In genomic region chr20:50218987-50219435, GRCh38 we compare ENCODE assay signal across 1 cellular context.
A peak's percentile ranks its signal among the peaks of the same experiment; 100 is the strongest.
TF ChIP-seq lines count a peak whose summit lies in the region.

No MANE protein-coding gene starts in this region.

TF ChIP-seq in HepG2, 621 proteins besides CTCF, POLR2A, EP300 and RAD21 (continues in another document):
- TF ChIP-seq ZNF563 (CRISPR knock-in tag; IDR thresholded peaks at IDR 0.05) (no peak), SMARCC2 (IDR thresholded peaks at IDR 0.05) (no peak), ZMAT5 (CRISPR knock-in tag; IDR thresholded peaks at IDR 0.05; ENCODE audit: borderline replicate concordance, low read depth) (no peak), ZNF687 (CRISPR knock-in tag; IDR thresholded peaks at IDR 0.05) (peak; percentile 60), HOXA3 (CRISPR knock-in tag; IDR thresholded peaks at IDR 0.05) (0 out of 2 replicates have a peak, but pooled peaks have one; percentile 25), ZBTB3 (CRISPR knock-in tag; IDR thresholded peaks at IDR 0.05; ENCODE audit: borderline replicate concordance, low read depth) (no peak), SOX6 (IDR thresholded peaks at IDR 0.05) (no peak), SOX6 (CRISPR knock-in tag; IDR thresholded peaks at IDR 0.05) (peak; percentile 53), ZFP91 (CRISPR knock-in tag; IDR thresholded peaks at IDR 0.05; ENCODE audit: borderline replicate concordance) (peak; percentile 48; the same call in 1 of the 2 replicates), RXRA (CRISPR knock-in tag; IDR thresholded peaks at IDR 0.05) (0 out of 2 replicates have a peak, but pooled peaks have one; percentile 13), CEBPB (IDR thresholded peaks at IDR 0.05; ENCODE audit: borderline replicate concordance, low read depth, low read length) (peak; percentile 36; the same call in 1 of the 2 replicates), DRAP1 (CRISPR knock-in tag; IDR thresholded peaks at IDR 0.05) (peak; percentile 30; the same call in 1 of the 2 replicates), CREB3 (CRISPR knock-in tag; IDR thresholded peaks at IDR 0.05) (no peak), NFE2L2 (IDR thresholded peaks at IDR 0.05; ENCODE audit: low read length) (no peak), ZNF205 (CRISPR knock-in tag; IDR thresholded peaks at IDR 0.05) (0 out of 2 replicates have a peak, but pooled peaks have one; percentile 4), POLR2AphosphoS5 (IDR thresholded peaks at IDR 0.05; ENCODE audit: low read depth, low read length) (no peak), TEAD3 (CRISPR knock-in tag; optimal IDR thresholded peaks at IDR 0.05; ENCODE audit: borderline replicate concordance) (peak; percentile 65), GPBP1L1 (CRISPR knock-in tag; IDR thresholded peaks at IDR 0.05) (no peak), ZNF770 (CRISPR knock-in tag; IDR thresholded peaks at IDR 0.05) (peak; percentile 21; the same call in 1 of the 2 replicates), ZSCAN25 (CRISPR knock-in tag; IDR thresholded peaks at IDR 0.05) (peak; percentile 45; the same call in 1 of the 2 replicates), RNF2 (conservative IDR thresholded peaks at IDR 0.05; ENCODE audit: low read depth) (no peak), RFXANK (CRISPR knock-in tag; IDR thresholded peaks at IDR 0.05) (0 out of 2 replicates have a peak, but pooled peaks have one; percentile 24), ZNF121 (CRISPR knock-in tag; IDR thresholded peaks at IDR 0.05) (peak; percentile 58; the same call in 1 of the 2 replicates), ZNF574 (CRISPR knock-in tag; IDR thresholded peaks at IDR 0.05) (peak; percentile 40; the same call in 1 of the 2 replicates), ZNF274 (CRISPR knock-in tag; IDR thresholded peaks at IDR 0.05) (peak; percentile 35; the same call in 1 of the 2 replicates), ZNF768 (CRISPR knock-in tag; IDR thresholded peaks at IDR 0.05) (peak; percentile 50; the same call in 1 of the 2 replicates), HIC2 (CRISPR knock-in tag; IDR thresholded peaks at IDR 0.05; ENCODE audit: low read depth) (no peak), PHF8 (CRISPR knock-in tag; IDR thresholded peaks at IDR 0.05) (0 out of 2 replicates have a peak, but pooled peaks have one; percentile 12), ZNF556 (CRISPR knock-in tag; IDR thresholded peaks at IDR 0.05; ENCODE audit: borderline replicate concordance) (no peak), CEBPZ (IDR thresholded peaks at IDR 0.05; ENCODE audit: low read length) (no peak), ETV6 (CRISPR knock-in tag; conservative IDR thresholded peaks at IDR 0.05) (no peak), AHR (CRISPR knock-in tag; IDR thresholded peaks at IDR 0.05) (peak; percentile 51; the same call in 1 of the 2 replicates), ZBTB7B (CRISPR knock-in tag; IDR thresholded peaks at IDR 0.05) (peak; percentile 28; the same call in 1 of the 2 replicates), KMT2A (CRISPR knock-in tag; IDR thresholded peaks at IDR 0.05) (peak; percentile 33; the same call in 1 of the 2 replicates)
